8 cellular contexts compared by ENCODE assay signal in genomic region chr2:176088048-176088936, GRCh38. TPM values are rescaled to one million over a fixed set of nuclear protein-coding genes. Genes with fewer than 3 reads are reported as not detected.
A peak's percentile ranks its signal among the peaks of the same experiment; 100 is the strongest.
DNase-seq lines count a peak whose midpoint lies in the region; ATAC-seq, FAIRE-seq and TF ChIP-seq lines count a peak whose summit lies in the region.

No MANE protein-coding gene starts in this region.

- peaks cover 21% of the 10 kb centered on the region for H3K27me3 ChIP-seq in Caco-2 (replicated peaks; ENCODE audit: control insufficient read depth, insufficient read depth, low read length)
- peaks cover 51% of the 10 kb centered on the region for H3K27me3 ChIP-seq in GM23248 (replicated peaks; ENCODE audit: insufficient read depth)
- H3K27me3 ChIP-seq in small intestine (ENCODE audit: control insufficient read depth in 2 of 2, insufficient read depth in 2 of 2, low read length in 2 of 2) = peaks cover 19 to 78% of the 10 kb centered on the region in 2 donors

- H3K27ac ChIP-seq in GM23248 (no peak overlapping the region), small intestine (ENCODE audit: low read depth in 1 of 2, low read length in 1 of 2) (no peak overlapping the region)

- no TSS peak for BruUV-seq in Caco-2 (replicated peaks; lab: Mats Ljungman, UMichigan)

- in situ Hi-C loops in GM23248 (cut with MboI) = no loop called here

- H3K36me3 ChIP-seq in Caco-2 (ENCODE audit: control insufficient read depth, insufficient read depth, low read length) = no peaks in the 10 kb centered on the region
- H3K36me3 ChIP-seq in GM23248 (ENCODE audit: low read depth) = no peaks in the 10 kb centered on the region
- H3K36me3 ChIP-seq in small intestine (ENCODE audit: control insufficient read depth in 2 of 2, insufficient read depth in 2 of 2, low read length in 2 of 2) = no peaks in the 10 kb centered on the region

- CTCF ChIA-PET in Caco-2 (lab: Charles Lee) = interaction anchor here (1.3 kb wide), 1 partner anchor 9 kb away, joined by 4 read pairs; no protein-coding TSS in a partner anchor

- peak; percentile 75 to 82 for TF ChIP-seq CTCF in Caco-2 (IDR thresholded peaks at IDR 0.05; ENCODE audit: insufficient read depth in 1 of 2, low read depth in 1 of 2, low read length in 1 of 2, severe bottlenecking in 1 of 2, unreplicated experiment in 1 of 2)
- TF ChIP-seq CTCF in brain (conservative IDR thresholded peaks at IDR 0.05) = peak; percentile 82 to 89

- no peaks in the 10 kb centered on the region for H3K79me2 ChIP-seq in GM23248 (ENCODE audit: insufficient read depth)

- H3K27me3 Mint-ChIP-seq in Caco-2 (ENCODE audit: insufficient read depth, unreplicated experiment) = peaks cover 52% of the 10 kb centered on the region
- H3K27me3 Mint-ChIP-seq in brain = peaks cover 98% of the 10 kb centered on the region
- H3K27me3 Mint-ChIP-seq in immature natural killer cell (ENCODE audit: low read depth in 3 of 3) = peaks cover 59 to 88% (median 82%) of the 10 kb centered on the region in 3 donors

- no peak for FAIRE-seq in small intestine (lab: Jason Lieb, UNC)

- peaks cover 5% of the 10 kb centered on the region for H3K36me3 Mint-ChIP-seq in Caco-2 (ENCODE audit: insufficient read depth, unreplicated experiment)
- H3K36me3 Mint-ChIP-seq in brain = no peaks in the 10 kb centered on the region
- H3K36me3 Mint-ChIP-seq in immature natural killer cell = peaks cover 0 to 11% (median 3%) of the 10 kb centered on the region in 3 donors

- no peaks in the 10 kb centered on the region for H3K9me2 ChIP-seq in GM23248 (ENCODE audit: insufficient read depth)

- peak in 1 of 2 experiments; percentile 71 for DNase-seq in Caco-2
- DNase-seq in GM23248 = peak; percentile 85
- peak; percentile 67 for DNase-seq in NCI-H510A treated with DMSO at 0.1 percent for 48 hours (lab: John Stamatoyannopoulos, UW)
- no peak for DNase-seq in immature natural killer cell
- DNase-seq in small intestine = peak; percentile 50

- H3K4me3 ChIP-seq in Caco-2 (ENCODE audit: low read depth, low read length) (peak overlapping the region; percentile 43), GM23248 (peak overlapping the region; percentile 63), small intestine (ENCODE audit: low read depth in 1 of 2, low read length in 2 of 2) (peak overlapping the region in 1 of 2 donors; percentile 35)

- peak overlapping the region; percentile 64 for H2AFZ ChIP-seq in GM23248

- H3K9me3 ChIP-seq in Caco-2 (no peaks in the 10 kb centered on the region), GM23248 (ENCODE audit: low read depth) (no peaks in the 10 kb centered on the region), small intestine (ENCODE audit: control insufficient read depth, low read depth) (no peaks in the 10 kb centered on the region)

- H4K20me1 ChIP-seq in GM23248 (ENCODE audit: insufficient read depth) = no peaks in the 10 kb centered on the region

- H3K4me2 ChIP-seq in GM23248 (ENCODE audit: unreplicated experiment) = peak overlapping the region; percentile 66

- intact Hi-C loops in Caco-2 (cut with micrococcal nuclease; ENCODE audit: unreplicated experiment) = loop anchor here (1.0 to 10.0 kb wide), 3 partner anchors 203 to 722 kb away; no protein-coding TSS in a partner anchor

- 21 to 25% methylated on average over 41 to 49 of the region's 49 CpGs for WGBS in GM23248 (ENCODE audit: low coverage in 1 of 2, low lambda C conversion rate in 2 of 2, missing lambda C conversion rate in 2 of 2), 2 experiments
- 3 to 6% (median 5%) methylated on average over 45 to 49 of the region's 49 CpGs for WGBS in small intestine, 3 donors

- H3K9ac ChIP-seq in GM23248 = no peak overlapping the region

- no peaks in the 10 kb centered on the region for H3K9me3 Mint-ChIP-seq in Caco-2 (ENCODE audit: unreplicated experiment)
- H3K9me3 Mint-ChIP-seq in brain = peaks cover 0 to 14% (median 7%) of the 10 kb centered on the region in 5 experiments
- H3K9me3 Mint-ChIP-seq in immature natural killer cell = peaks cover 0 to 32% (median 10%) of the 10 kb centered on the region in 6 donors

- H3K4me3 Mint-ChIP-seq in Caco-2 (ENCODE audit: unreplicated experiment) (peak overlapping the region; percentile 71), brain (peak overlapping the region; percentile 85 to 91 (median 88)), immature natural killer cell (peak overlapping the region; percentile 62 to 87 (median 78))

- H3K4me1 Mint-ChIP-seq in Caco-2 (ENCODE audit: low read depth, unreplicated experiment) (peaks cover 12% of the 10 kb centered on the region), brain (peaks cover 44% of the 10 kb centered on the region), immature natural killer cell (peaks cover 15 to 18% of the 10 kb centered on the region in 2 donors)

- POLR2A ChIA-PET in Caco-2 (lab: Charles Lee) = no interaction called here

- H3K27ac Mint-ChIP-seq in Caco-2 (ENCODE audit: unreplicated experiment) (no peak overlapping the region), brain (no peak overlapping the region), immature natural killer cell (no peak overlapping the region)

- no peak for ATAC-seq in activated CD4-positive, CD25-positive, alpha-beta regulatory T cell treated with anti-CD3 and anti-CD28 coated beads, Interleukin-2, amount 50 U/mL, for 24 hours
- ATAC-seq in HG02981 (IDR thresholded peaks at IDR 0.05; ENCODE audit: unreplicated experiment) = no peak

- H3F3A ChIP-seq in GM23248 (ENCODE audit: insufficient read depth) = 0 out of 2 replicates have a peak, but pooled peaks cover under 1% of the 10 kb centered on the region

- H3K4me1 ChIP-seq in Caco-2 (peaks cover 18% of the 10 kb centered on the region; the same call in 1 of the 2 replicates), GM23248 (ENCODE audit: insufficient read depth) (peaks cover under 1% of the 10 kb centered on the region; the same call in 1 of the 2 replicates), small intestine (ENCODE audit: control insufficient read depth in 2 of 2, insufficient read depth in 1 of 2, low read depth in 1 of 2, low read length in 1 of 2) (no peaks in the 10 kb centered on the region)

RNA-seq across cellular contexts. Expression of gene HOXD13, which starts 4.2 kb away (rescaled TPM):
- total RNA-seq in Caco-2 (2022) = not detected in 2 replicates
- total RNA-seq in GM23248 (2014; rRNA removed; shearing (Covaris generic)) = 1.0 and 3.8 TPM in 2 replicates
- 1.9 and 2.4 TPM in 2 replicates for polyA plus RNA-seq in GM23248 (2016; fragmentation: Nextera tagmentation; extraction: Ambion mirVana)
- 9.8 TPM for polyA plus RNA-seq in brain (ENCODE audit: insufficient read depth, low read depth, low replicate concordance)
- polyA plus RNA-seq in immature natural killer cell = not detected
- polyA plus RNA-seq in small intestine = not detected

RNA-seq across cellular contexts. Expression of gene EVX2, which starts 4.5 kb away (rescaled TPM):
- 0.07 TPM in 1 of 2 replicates, not detected in the other for total RNA-seq in Caco-2 (2022)
- not detected in 2 replicates for total RNA-seq in GM23248 (2014; rRNA removed; shearing (Covaris generic))
- polyA plus RNA-seq in GM23248 (2016; fragmentation: Nextera tagmentation; extraction: Ambion mirVana) (not detected in 2 replicates), brain (ENCODE audit: insufficient read depth, low read depth, low replicate concordance) (0.14 TPM), immature natural killer cell (not detected), small intestine (not detected)

RNA-seq across cellular contexts. Expression of gene HOXD12, which starts 11.3 kb away (rescaled TPM):
- total RNA-seq in Caco-2 (2022) = not detected in 2 replicates
- total RNA-seq in GM23248 (2014; rRNA removed; shearing (Covaris generic)) = 0.22 TPM in 1 of 2 replicates, not detected in the other
- polyA plus RNA-seq in GM23248 (2016; fragmentation: Nextera tagmentation; extraction: Ambion mirVana) (0.14 and 0.19 TPM in 2 replicates), brain (ENCODE audit: insufficient read depth, low read depth, low replicate concordance) (1.3 TPM), immature natural killer cell (not detected), small intestine (not detected)

RNA-seq across cellular contexts. Expression of gene HOXD11, which starts 18.8 kb away (rescaled TPM):
- not detected in 2 replicates for total RNA-seq in Caco-2 (2022)
- total RNA-seq in GM23248 (2014; rRNA removed; shearing (Covaris generic)) = 28.4 and 31.6 TPM in 2 replicates
- polyA plus RNA-seq in GM23248 (2016; fragmentation: Nextera tagmentation; extraction: Ambion mirVana) (27.7 and 30.0 TPM in 2 replicates), brain (ENCODE audit: insufficient read depth, low read depth, low replicate concordance) (5.1 TPM), immature natural killer cell (not detected), small intestine (not detected)

RNA-seq across cellular contexts. Expression of gene HOXD10, which starts 28.3 kb away (rescaled TPM):
- total RNA-seq in Caco-2 (2022) = not detected in 2 replicates
- 17.2 and 23.5 TPM in 2 replicates for total RNA-seq in GM23248 (2014; rRNA removed; shearing (Covaris generic))
- polyA plus RNA-seq in GM23248 (2016; fragmentation: Nextera tagmentation; extraction: Ambion mirVana) (10.9 and 16.0 TPM in 2 replicates), brain (ENCODE audit: insufficient read depth, low read depth, low replicate concordance) (17.2 TPM), immature natural killer cell (not detected), small intestine (under 1 TPM in 1 of 3 donors, not detected in 2; 0.09 TPM)

Comparison
In these comparisons a context has a peak if more than half of its experiments do, and no peak if none do; other contexts are left out.
1. DNase-seq: peak in GM23248 (single experiment), NCI-H510A treated with DMSO at 0.1 percent for 48 hours (single experiment) and small intestine (single experiment); none in immature natural killer cell (0 of 3).
2. Peak in every context shown above with its lines, with median percentiles within 50 percentile points of each other: H3K4me3 Mint-ChIP-seq.